1 cellular context compared by ENCODE assay signal in genomic region chr16:3009568-3010390, GRCh38.
TF ChIP-seq lines count a peak whose summit lies in the region.

No MANE protein-coding gene starts in this region.

TF ChIP-seq in WTC11, 78 proteins besides CTCF, POLR2A, EP300 and RAD21 (continued from another document and continues in another):
- TF ChIP-seq AFF4 (CRISPR knock-in tag; IDR thresholded peaks at IDR 0.05; ENCODE audit: borderline replicate concordance) (0 out of 2 replicates have a peak, but pooled peaks have one; percentile 33), HMGA2 (CRISPR knock-in tag; IDR thresholded peaks at IDR 0.05) (no peak), ETV6 (CRISPR knock-in tag; IDR thresholded peaks at IDR 0.05) (peak; percentile 53; the same call in 1 of the 2 replicates), ZMAT4 (CRISPR knock-in tag; IDR thresholded peaks at IDR 0.05) (no peak), ESRRA (CRISPR knock-in tag; IDR thresholded peaks at IDR 0.05; ENCODE audit: borderline replicate concordance) (no peak), TEAD4 (CRISPR knock-in tag; IDR thresholded peaks at IDR 0.05) (no peak), ZNF532 (CRISPR knock-in tag; IDR thresholded peaks at IDR 0.05; ENCODE audit: borderline replicate concordance) (no peak), ATF2 (CRISPR knock-in tag; IDR thresholded peaks at IDR 0.05; ENCODE audit: borderline replicate concordance, low read depth) (no peak), ZNF416 (CRISPR knock-in tag; IDR thresholded peaks at IDR 0.05) (peak; percentile 55; the same call in 1 of the 2 replicates), IRF1 (CRISPR knock-in tag; IDR thresholded peaks at IDR 0.05) (no peak), ARID4B (CRISPR knock-in tag; IDR thresholded peaks at IDR 0.05; ENCODE audit: borderline replicate concordance) (no peak), USF2 (CRISPR knock-in tag; IDR thresholded peaks at IDR 0.05) (no peak), PRDM15 (CRISPR knock-in tag; IDR thresholded peaks at IDR 0.05) (no peak), CREB1 (CRISPR knock-in tag; IDR thresholded peaks at IDR 0.05) (no peak), ATF6 (CRISPR knock-in tag; IDR thresholded peaks at IDR 0.05) (no peak), KAT7 (CRISPR knock-in tag; IDR thresholded peaks at IDR 0.05; ENCODE audit: borderline replicate concordance) (no peak), OVOL2 (CRISPR knock-in tag; IDR thresholded peaks at IDR 0.05; ENCODE audit: borderline replicate concordance) (no peak), FOXK1 (CRISPR knock-in tag; IDR thresholded peaks at IDR 0.05) (peak; percentile 41; the same call in 1 of the 2 replicates), STAT6 (CRISPR knock-in tag; conservative IDR thresholded peaks at IDR 0.05; ENCODE audit: low read depth) (no peak), ZBTB43 (CRISPR knock-in tag; IDR thresholded peaks at IDR 0.05) (0 out of 2 replicates have a peak, but pooled peaks have one; percentile 63), SMAD4 (CRISPR knock-in tag; IDR thresholded peaks at IDR 0.05) (no peak)
